ENCODE assay signal across 1 cellular context in genomic region chr6:83215131-83216047, GRCh38.
TF ChIP-seq lines count a peak whose summit lies in the region.

No MANE protein-coding gene starts in this region.

TF ChIP-seq in GM23338, 12 proteins besides CTCF, POLR2A, EP300 and RAD21 (continued from another document):
- no peak for TF ChIP-seq ZNF462 (CRISPR knock-in tag; IDR thresholded peaks at IDR 0.05)
- no peak for TF ChIP-seq EZH2 (IDR thresholded peaks at IDR 0.05; ENCODE audit: low read depth, unreplicated experiment)
- no peak for TF ChIP-seq ZNF331 (CRISPR knock-in tag; IDR thresholded peaks at IDR 0.05; ENCODE audit: low read depth)
- no peak for TF ChIP-seq STAT1 (IDR thresholded peaks at IDR 0.05; ENCODE audit: unreplicated experiment)
- no peak for TF ChIP-seq NANOG (IDR thresholded peaks at IDR 0.05; ENCODE audit: borderline replicate concordance)
TF ChIP-seq in GM23338: peak in this region for 0.
